In the genomic region with DNA sequence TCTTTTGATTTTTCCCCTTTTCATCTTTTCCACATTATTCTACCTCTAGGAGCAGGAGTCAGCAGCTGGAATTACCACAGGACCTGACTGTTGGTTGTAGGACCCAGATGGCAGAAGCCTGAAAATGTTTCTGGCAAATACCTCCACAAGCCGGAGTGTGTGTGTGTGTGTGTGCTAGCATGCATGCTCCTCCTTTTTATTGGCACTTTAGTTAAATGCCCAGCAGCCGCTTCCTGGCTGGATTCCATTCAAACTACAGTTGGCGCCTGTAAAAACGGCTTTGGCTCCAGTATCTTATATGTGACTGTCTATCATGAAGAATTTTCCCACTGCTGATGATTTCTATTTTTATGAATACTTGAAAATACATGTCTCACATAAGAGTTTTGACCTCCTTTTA, we compare ENCODE assay signal across 14 cellular contexts.
DNase-seq lines count a peak whose midpoint lies in the region; ATAC-seq, FAIRE-seq and TF ChIP-seq lines count a peak whose summit lies in the region.
"Had no signal": no experiment of that assay in that cellular context is flagged by ENCODE, and none has a peak within 500 bp of the region (broad histone marks: within the 10 kb centered on the region; RNA-seq: fewer than 3 reads in every experiment).

No MANE protein-coding gene starts in this region.

- H3K4me3 ChIP-seq in MG63 (no peak overlapping the region), keratinocyte (ENCODE audit: control insufficient read depth in 2 of 3, extremely low read depth in 1 of 3, insufficient read depth in 2 of 3, low read depth in 1 of 3, low read length in 3 of 3) (no peak overlapping the region), Karpas-422 (ENCODE audit: low read length) (no peak overlapping the region)
- H3K4me3 ChIP-seq: SJSA1 had no signal

- peaks cover 2% of the 10 kb centered on the region for H3K9me1 ChIP-seq in keratinocyte (ENCODE audit: control insufficient read depth, extremely low read depth, insufficient read depth, low read length)

- H4K20me1 ChIP-seq in keratinocyte (ENCODE audit: control insufficient read depth, extremely low read depth, insufficient read depth, low read length) (no peaks in the 10 kb centered on the region), Karpas-422 (ENCODE audit: insufficient read depth, low read depth, low read length) (no peaks in the 10 kb centered on the region)

- H3K4me2 ChIP-seq in keratinocyte (ENCODE audit: control insufficient read depth, extremely low read depth, insufficient read depth, low read depth, low read length) (no peak overlapping the region), Karpas-422 (ENCODE audit: low read depth, low read length, poor library complexity, severe bottlenecking) (no peak overlapping the region)

- no peaks in the 10 kb centered on the region for H3K27me3 ChIP-seq in MG63
- H3K27me3 ChIP-seq in keratinocyte (ENCODE audit: control insufficient read depth, extremely low read depth, insufficient read depth, low read length) = no peaks in the 10 kb centered on the region
- H3K27me3 ChIP-seq in Karpas-422 (ENCODE audit: low read length) = no peaks in the 10 kb centered on the region
- H3K27me3 ChIP-seq: SJSA1 had no signal

- H3K4me1 ChIP-seq in keratinocyte (ENCODE audit: control insufficient read depth, extremely low read depth, insufficient read depth, low read length) (peaks cover 19% of the 10 kb centered on the region), Karpas-422 (ENCODE audit: low read length) (no peaks in the 10 kb centered on the region)
- H3K4me1 ChIP-seq: SJSA1 had no signal

- H3K27ac ChIP-seq in keratinocyte (ENCODE audit: control insufficient read depth, insufficient read depth, low read length) (no peak overlapping the region), Karpas-422 (ENCODE audit: low read length) (no peak overlapping the region)
- H3K27ac ChIP-seq: SJSA1 had no signal

- no peaks in the 10 kb centered on the region for H3K9me2 ChIP-seq in Karpas-422 (replicated peaks; ENCODE audit: insufficient read depth, low read length)

- no peak overlapping the region for H3K9ac ChIP-seq in keratinocyte (ENCODE audit: control insufficient read depth, extremely low read depth, insufficient read depth, low read length)
- no peak overlapping the region for H3K9ac ChIP-seq in Karpas-422 (ENCODE audit: low read length)

- TF ChIP-seq CTCF in keratinocyte (optimal IDR thresholded peaks at IDR 0.05 in 1 of 3, IDR thresholded peaks at IDR 0.05 in 1 of 3, conservative IDR thresholded peaks at IDR 0.05 in 1 of 3; ENCODE audit: extremely low read depth in 1 of 3, insufficient read depth in 2 of 3, low read length in 3 of 3) = no peak

- no peaks in the 10 kb centered on the region for H3K79me2 ChIP-seq in keratinocyte (ENCODE audit: control insufficient read depth, insufficient read depth, low read length)
- no peaks in the 10 kb centered on the region for H3K79me2 ChIP-seq in Karpas-422 (ENCODE audit: low read length)

- peak; percentile 53 for FAIRE-seq in keratinocyte (lab: Jason Lieb, UNC)
- FAIRE-seq: bronchial epithelial cell had no signal

- dilution Hi-C loops in keratinocyte (cut with MboI; ENCODE audit: extremely low pct_ligation_motif_present, low sequenced_read_pairs) = no loop called here

- ATAC-seq in HG02884 (IDR thresholded peaks at IDR 0.05; ENCODE audit: unreplicated experiment) = no peak
- ATAC-seq: activated naive CD4-positive, alpha-beta T cell treated with anti-CD3 and anti-CD28 coated beads, Interleukin-2, amount 50 U/mL, for 72 hours; natural killer cell had no signal

- DNase-seq in COR-L47 (lab: John Stamatoyannopoulos, UW) = peak; percentile 36
- peak; percentile 90 for DNase-seq in MG63
- peak; percentile 48 for DNase-seq in NCI-H748 treated with DMSO at 0.1 percent for 48 hours (lab: John Stamatoyannopoulos, UW)
- DNase-seq in keratinocyte (ENCODE audit: low read depth, low spot score) = no peak
- no peak for DNase-seq in NCI-H187 (lab: John Stamatoyannopoulos, UW)
- DNase-seq in midbrain (lab: John Stamatoyannopoulos, UW) = no peak
- DNase-seq in Karpas-422 = no peak
- DNase-seq: activated CD4-positive, alpha-beta T cell treated with anti-CD3 and anti-CD28 coated beads for 4 hours; natural killer cell; trophoblast cell had no signal

- H3K36me3 ChIP-seq in MG63 (no peaks in the 10 kb centered on the region), keratinocyte (ENCODE audit: control insufficient read depth in 2 of 2, extremely low read depth in 1 of 2, insufficient read depth in 2 of 2, low read length in 2 of 2) (no peaks in the 10 kb centered on the region), Karpas-422 (ENCODE audit: insufficient read depth, low read length) (no peaks in the 10 kb centered on the region)
- H3K36me3 ChIP-seq: SJSA1 had no signal

- peak overlapping the region; percentile 2 for H2AFZ ChIP-seq in keratinocyte (ENCODE audit: control insufficient read depth, low read length)
- no peak overlapping the region for H2AFZ ChIP-seq in Karpas-422 (ENCODE audit: low read length)

- H3K9me3 ChIP-seq in MG63 (no peaks in the 10 kb centered on the region), keratinocyte (ENCODE audit: control insufficient read depth, low read depth, low read length) (no peaks in the 10 kb centered on the region), Karpas-422 (ENCODE audit: low read length) (no peaks in the 10 kb centered on the region)
- H3K9me3 ChIP-seq: SJSA1 had no signal

Comparison
In these comparisons a context has a peak if more than half of its experiments do, and no peak if none do; other contexts are left out.
1. DNase-seq: peak in COR-L47 (single experiment), MG63 (single experiment) and NCI-H748 treated with DMSO at 0.1 percent for 48 hours (single experiment); none in keratinocyte (single experiment), NCI-H187 (0 of 2), midbrain (single experiment) and Karpas-422 (single experiment).